ENCODE assay signal across 27 cellular contexts in genomic region chr5:164376840-164377239, GRCh38.
"Had no signal": no experiment of that assay in that cellular context is flagged by ENCODE, and none has a peak within 500 bp of the region (broad histone marks: within the 10 kb centered on the region; RNA-seq: fewer than 3 reads in every experiment).

No MANE protein-coding gene starts in this region.

- ATAC-seq: activated CD4-positive, CD25-positive, alpha-beta regulatory T cell treated with anti-CD3 and anti-CD28 coated beads, Interleukin-2, amount 50 U/mL, for 24 hours; effector memory CD8-positive, alpha-beta T cell; foreskin keratinocyte; heart left ventricle; left colon; right lobe of liver had no signal

- DNase-seq: activated CD4-positive, alpha-beta memory T cell treated with anti-CD3 and anti-CD28 coated beads for 36 hours; activated CD4-positive, alpha-beta T cell treated with anti-CD3 and anti-CD28 coated beads for 48 hours; activated CD8-positive, alpha-beta memory T cell treated with anti-CD3 and anti-CD28 coated beads, Interleukin-2, amount 50 U/mL, for 4 hours; activated effector memory CD4-positive, alpha-beta T cell treated with anti-CD3 and anti-CD28 coated beads, Interleukin-2, amount 50 U/mL, for 16 hours; activated naive CD4-positive, alpha-beta T cell treated with anti-CD3 and anti-CD28 coated beads, Interleukin-2, amount 10 ng/mL, durations not matched to agents 7 days and 5 days; activated naive CD8-positive, alpha-beta T cell treated with anti-CD3 and anti-CD28 coated beads, Interleukin-2, amount 10 ng/mL, durations not matched to agents 7 days and 5 days; activated T-cell treated with anti-CD3 and anti-CD28 coated beads, Interleukin-2, amount 50 U/mL, for 1 hour; amniotic stem cell; brain microvascular endothelial cell; dorsolateral prefrontal cortex; effector memory CD8-positive, alpha-beta T cell; erythroblast; foreskin keratinocyte; heart left ventricle; hypothalamus; immature natural killer cell; kidney; left colon; mammary epithelial cell; posterior cingulate gyrus; right lobe of liver; stimulated activated CD4-positive, alpha-beta T cell treated with anti-CD3 and anti-CD28 coated beads, Interleukin-2, amount 100 ng/mL, for 48 hours; stimulated activated naive CD4-positive, alpha-beta T cell treated with Interleukin-2 at 50 U/mL for 16 hours; WERI-Rb-1 had no signal

- H3K4me3 ChIP-seq: coronary artery, dorsolateral prefrontal cortex, heart left ventricle, right lobe of liver, tibial nerve had no signal
